Comparison of ENCODE assay signal across 12 cellular contexts in the genomic region with DNA sequence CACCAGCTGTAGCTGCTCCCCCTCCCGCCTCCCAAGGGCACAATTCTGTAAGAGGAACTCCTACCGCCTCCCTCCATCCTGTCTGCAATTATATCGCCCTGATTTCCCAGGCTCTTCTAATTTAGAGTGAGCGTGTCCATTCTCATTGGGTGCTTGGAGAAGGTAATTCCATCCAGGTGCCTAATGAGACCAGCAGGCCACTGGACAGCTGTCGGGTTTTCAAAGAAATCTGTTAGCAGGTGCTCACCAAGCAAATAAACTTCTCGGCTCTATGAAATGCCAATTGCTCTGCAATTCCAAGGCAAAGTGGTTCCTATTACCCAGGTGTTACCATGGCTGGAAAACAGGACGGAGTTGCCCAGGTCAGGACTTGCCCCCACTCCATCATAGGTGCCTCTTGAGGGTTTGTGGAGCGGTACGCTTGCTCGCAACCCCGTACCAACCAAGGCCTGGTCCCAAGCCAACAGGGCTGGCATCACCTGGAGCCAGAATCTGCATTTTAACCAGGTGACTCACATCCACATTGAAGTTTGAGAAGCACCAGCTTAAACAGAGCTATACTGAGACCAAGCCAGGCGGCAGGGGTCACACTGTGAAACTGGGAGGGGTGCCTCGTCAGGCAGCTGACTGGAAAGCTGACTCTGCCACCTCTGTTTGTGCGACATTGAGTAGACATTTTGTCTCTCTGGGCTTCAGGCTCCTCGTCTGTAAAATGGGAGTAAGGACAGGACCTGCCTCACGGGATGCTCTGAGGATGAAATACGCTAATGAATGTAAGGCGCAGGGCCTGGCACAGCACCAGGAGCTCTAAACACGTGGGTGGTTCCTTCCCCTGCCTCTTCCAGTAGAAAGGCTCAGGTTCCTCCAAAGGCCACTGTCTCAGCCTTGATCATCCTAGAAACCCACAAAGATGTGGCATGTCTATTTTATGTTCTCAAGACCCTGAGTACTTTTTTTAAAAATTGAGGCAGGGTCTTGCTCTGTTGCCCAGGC. TPM values are rescaled to one million over a fixed set of nuclear protein-coding genes. Genes with fewer than 3 reads are reported as not detected.
A peak's percentile ranks its signal among the peaks of the same experiment; 100 is the strongest.
DNase-seq lines count a peak whose midpoint lies in the region; ATAC-seq and TF ChIP-seq lines count a peak whose summit lies in the region.
"Had no signal": no experiment of that assay in that cellular context is flagged by ENCODE, and none has a peak within 500 bp of the region (broad histone marks: within the 10 kb centered on the region; RNA-seq: fewer than 3 reads in every experiment).

No MANE protein-coding gene starts in this region.

- H3K4me1 Mint-ChIP-seq in CD4-positive, alpha-beta memory T cell = peaks cover 26 to 45% (median 36%) of the 10 kb centered on the region in 4 donors
- H3K4me1 Mint-ChIP-seq: endodermal cell had no signal

- H3K4me3 ChIP-seq in CD4-positive, alpha-beta memory T cell (ENCODE audit: low read length in 2 of 2) = no peak overlapping the region
- no peak overlapping the region for H3K4me3 ChIP-seq in brain microvascular endothelial cell (ENCODE audit: low read depth, low read length)
- H3K4me3 ChIP-seq: hepatocyte had no signal

- CTCF ChIA-PET in CD4-positive, alpha-beta memory T cell (lab: Charles Lee; ENCODE audit: partially characterized antibody) = interaction anchor here (1.4 to 8.0 kb wide), 7 partner anchors 9 to 205 kb away, joined by 3 to 61 read pairs (median 9); a partner anchor contains a TSS

- no peaks in the 10 kb centered on the region for H3K27me3 ChIP-seq in CD4-positive, alpha-beta memory T cell (ENCODE audit: insufficient read depth, low read length)
- H3K27me3 ChIP-seq in foreskin keratinocyte (no peaks in the 10 kb centered on the region), brain microvascular endothelial cell (replicated peaks) (no peaks in the 10 kb centered on the region)
- H3K27me3 ChIP-seq: hepatocyte had no signal

- H3K27me3 Mint-ChIP-seq in CD4-positive, alpha-beta memory T cell = no peaks in the 10 kb centered on the region

- ATAC-seq in foreskin keratinocyte (peak; percentile 32), GM21576 (IDR thresholded peaks at IDR 0.05; ENCODE audit: unreplicated experiment) (no peak), HG02973 (IDR thresholded peaks at IDR 0.05; ENCODE audit: unreplicated experiment) (no peak), HG02588 (IDR thresholded peaks at IDR 0.05; ENCODE audit: unreplicated experiment) (no peak)
- ATAC-seq: sciatic nerve had no signal

- H3K36me3 Mint-ChIP-seq in CD4-positive, alpha-beta memory T cell = no peaks in the 10 kb centered on the region

- intact Hi-C loops in CD4-positive, alpha-beta memory T cell (cut with micrococcal nuclease) = no loop called here

- H3K4me1 ChIP-seq in CD4-positive, alpha-beta memory T cell (ENCODE audit: insufficient read depth, low read length) = peaks cover 39% of the 10 kb centered on the region
- H3K4me1 ChIP-seq in foreskin keratinocyte = peaks cover 6% of the 10 kb centered on the region

- no peaks in the 10 kb centered on the region for H3K36me3 ChIP-seq in CD4-positive, alpha-beta memory T cell (ENCODE audit: insufficient read depth, low read length)
- H3K36me3 ChIP-seq in brain microvascular endothelial cell (replicated peaks) = no peaks in the 10 kb centered on the region

- no peak overlapping the region for H3K27ac ChIP-seq in CD4-positive, alpha-beta memory T cell (ENCODE audit: low read depth, low read length)
- H3K27ac ChIP-seq in foreskin keratinocyte (no peak overlapping the region), brain microvascular endothelial cell (no peak overlapping the region)
- H3K27ac ChIP-seq: hepatocyte had no signal

- peak overlapping the region in 5 of 7 donors; percentile 43 to 84 (median 75) for H3K27ac Mint-ChIP-seq in CD4-positive, alpha-beta memory T cell
- H3K27ac Mint-ChIP-seq: endodermal cell had no signal

- POLR2A ChIA-PET in CD4-positive, alpha-beta memory T cell (lab: Charles Lee; ENCODE audit: partially characterized antibody) = interaction anchor here (0.6 to 5.1 kb wide), 5 partner anchors 12 to 495 kb away, joined by 3 to 49 read pairs (median 4); no protein-coding TSS in a partner anchor

- TF ChIP-seq CTCF in foreskin keratinocyte (conservative IDR thresholded peaks at IDR 0.05) (no peak), brain microvascular endothelial cell (IDR thresholded peaks at IDR 0.05; ENCODE audit: low read depth, low read length, missing control alignments) (no peak)

- no peaks in the 10 kb centered on the region for H3K9me3 ChIP-seq in CD4-positive, alpha-beta memory T cell (ENCODE audit: control insufficient read depth in 1 of 2, low read length in 2 of 2)

- DNase-seq in CD4-positive, alpha-beta memory T cell = no peak
- peak; percentile 97 for DNase-seq in NCI-H1105 treated with DMSO at 0.1 percent for 48 hours (lab: John Stamatoyannopoulos, UW)
- peak; percentile 91 for DNase-seq in NCI-H524 treated with DMSO at 0.1 percent for 48 hours (lab: John Stamatoyannopoulos, UW)
- peak in 1 of 2 donors; percentile 61 for DNase-seq in foreskin keratinocyte
- DNase-seq in brain microvascular endothelial cell = no peak
- DNase-seq: endodermal cell, GF-D8 had no signal

- in situ Hi-C loops in brain microvascular endothelial cell (cut with HindIII; ENCODE audit: low pct_ligation_motif_present, low sequenced_read_pairs) = no loop called here

- H3K4me3 Mint-ChIP-seq in CD4-positive, alpha-beta memory T cell = no peak overlapping the region
- H3K4me3 Mint-ChIP-seq: endodermal cell had no signal

- H3K9me3 Mint-ChIP-seq in CD4-positive, alpha-beta memory T cell = no peaks in the 10 kb centered on the region

RNA-seq across cellular contexts. Expression of a gene that starts 16.6 kb away (rescaled TPM):
- total RNA-seq in CD4-positive, alpha-beta memory T cell = 10 to 100 TPM; 13.6 to 16.8 TPM
- polyA plus RNA-seq in CD4-positive, alpha-beta memory T cell = 1 to 10 TPM; 3.3 to 8.6 TPM
- 64.9 and 77.9 TPM in 2 replicates for total RNA-seq in foreskin keratinocyte
- polyA plus RNA-seq in foreskin keratinocyte = 42.9 and 44.8 TPM in 2 replicates

Comparison
In these comparisons a context has a peak if more than half of its experiments do, and no peak if none do; other contexts are left out.
1. DNase-seq: peak in NCI-H1105 treated with DMSO at 0.1 percent for 48 hours (single experiment) and NCI-H524 treated with DMSO at 0.1 percent for 48 hours (single experiment); none in CD4-positive, alpha-beta memory T cell (0 of 5) and brain microvascular endothelial cell (single experiment).